27 cellular contexts compared by ENCODE assay signal in genomic region chr3:39428745-39429201, GRCh38. TPM values are rescaled to one million over a fixed set of nuclear protein-coding genes. Genes with fewer than 3 reads are reported as not detected.
DNase-seq lines count a peak whose midpoint lies in the region; ATAC-seq, FAIRE-seq and TF ChIP-seq lines count a peak whose summit lies in the region.
"Had no signal": no experiment of that assay in that cellular context is flagged by ENCODE, and none has a peak within 500 bp of the region (broad histone marks: within the 10 kb centered on the region; RNA-seq: fewer than 3 reads in every experiment).

No MANE protein-coding gene starts in this region.

- BruUV-seq in HepG2 (replicated peaks; lab: Mats Ljungman, UMichigan), result no TSS peak

- H3K36me3 ChIP-seq in liver (ENCODE audit: control insufficient read depth in 4 of 4, insufficient read depth in 3 of 4, low read depth in 1 of 4, low read length in 3 of 4), result no peaks in the 10 kb centered on the region
- no peaks in the 10 kb centered on the region for H3K36me3 ChIP-seq in HepG2 (replicated peaks in 1 of 2; ENCODE audit: control insufficient read depth in 1 of 2, insufficient read depth in 2 of 2, low read length in 2 of 2)
- no peaks in the 10 kb centered on the region for H3K36me3 ChIP-seq in lower lobe of right lung
- no peaks in the 10 kb centered on the region for H3K36me3 ChIP-seq in aorta (ENCODE audit: control insufficient read depth in 1 of 2, insufficient read depth in 2 of 2, low read length in 1 of 2)
- H3K36me3 ChIP-seq: transverse colon had no signal

- FAIRE-seq in HepG2 (lab: Jason Lieb, UNC) (no peak), H54 (lab: Jason Lieb, UNC) (no peak), GM19239 (lab: Jason Lieb, UNC) (no peak)
- FAIRE-seq: colon, endometrium, G401.6, islet of Langerhans, small intestine had no signal

- no peaks in the 10 kb centered on the region for H3K79me2 ChIP-seq in HepG2 (ENCODE audit: insufficient read depth, low read length)

- no peak for ATAC-seq in HepG2
- ATAC-seq in esophagus mucosa, result peak; percentile 14
- ATAC-seq in lower lobe of right lung, result peak; percentile 12 to 15
- ATAC-seq in aorta (ENCODE audit: low FRiP score), result peak; percentile 13
- no peak for ATAC-seq in HG02642 (IDR thresholded peaks at IDR 0.05; ENCODE audit: poor library complexity, unreplicated experiment)
- ATAC-seq: activated CD4-positive, CD25-positive, alpha-beta regulatory T cell treated with anti-CD3 and anti-CD28 coated beads, Interleukin-2, amount 50 U/mL, for 24 hours; naive thymus-derived CD8-positive, alpha-beta T cell had no signal

- intact Hi-C loops in HepG2 (cut with micrococcal nuclease; ENCODE audit: unreplicated experiment) (no loop called here), lower lobe of right lung (cut with DNase I) (no loop called here), aorta (cut with DNase I) (no loop called here)

- no peak for TF ChIP-seq POLR2A in HepG2 (IDR thresholded peaks at IDR 0.05; ENCODE audit: insufficient read depth in 1 of 2, low read depth in 2 of 2, low read length in 2 of 2)
- TF ChIP-seq POLR2A in H54 (IDR thresholded peaks at IDR 0.05; ENCODE audit: low read depth, low read length), result no peak

- H3K4me3 ChIP-seq in liver (ENCODE audit: low read depth in 1 of 3, low read length in 3 of 3), result no peak overlapping the region
- H3K4me3 ChIP-seq in HepG2 (replicated peaks in 1 of 3; ENCODE audit: insufficient read depth in 1 of 3, low read depth in 2 of 3, low read length in 3 of 3), result no peak overlapping the region
- no peak overlapping the region for H3K4me3 ChIP-seq in lower lobe of right lung
- H3K4me3 ChIP-seq in aorta (ENCODE audit: low read length in 2 of 2), result no peak overlapping the region
- H3K4me3 ChIP-seq: transverse colon had no signal

- CTCF ChIA-PET in HepG2 (lab: Yijun Ruan, JAX; ENCODE audit: low intra/inter-chr PET ratio, low total read pairs), result no interaction called here

- no peaks in the 10 kb centered on the region for H4K20me1 ChIP-seq in HepG2 (ENCODE audit: insufficient read depth, low read length)

- H3K27me3 ChIP-seq in liver (ENCODE audit: control insufficient read depth in 4 of 4, insufficient read depth in 4 of 4, low read length in 3 of 4) (no peaks in the 10 kb centered on the region), HepG2 (ENCODE audit: control insufficient read depth in 1 of 2, insufficient read depth in 2 of 2, low read length in 2 of 2) (peaks cover 0 to 6% of the 10 kb centered on the region in 2 experiments; a peak in 2 of 5 replicates), lower lobe of right lung (ENCODE audit: low read depth) (no peaks in the 10 kb centered on the region), aorta (ENCODE audit: control insufficient read depth in 1 of 2, insufficient read depth in 2 of 2, low read length in 1 of 2) (no peaks in the 10 kb centered on the region)
- H3K27me3 ChIP-seq: transverse colon had no signal

- H3K27ac ChIP-seq in liver (ENCODE audit: low read depth in 1 of 2, low read length in 2 of 2), result peak overlapping the region in 1 of 2 donors; percentile 42
- H3K27ac ChIP-seq in HepG2 (ENCODE audit: extremely low read length, insufficient read depth, low read length), result no peak overlapping the region
- no peak overlapping the region for H3K27ac ChIP-seq in lower lobe of right lung
- no peak overlapping the region for H3K27ac ChIP-seq in aorta (ENCODE audit: low read depth in 1 of 2, low read length in 2 of 2)
- H3K27ac ChIP-seq: transverse colon had no signal

- in situ Hi-C loops in HepG2 (cut with HindIII; ENCODE audit: extremely low pct_ligation_motif_present, low pct_unique_long_range_greater_than_20kb), result no loop called here

- peaks cover 0 to 2% (median 0%) of the 10 kb centered on the region in 4 donors for H3K4me1 ChIP-seq in liver (ENCODE audit: control insufficient read depth in 4 of 4, insufficient read depth in 4 of 4, low read length in 3 of 4)
- H3K4me1 ChIP-seq in HepG2 (ENCODE audit: insufficient read depth, low read length), result no peaks in the 10 kb centered on the region
- peaks cover 6% of the 10 kb centered on the region for H3K4me1 ChIP-seq in lower lobe of right lung
- no peaks in the 10 kb centered on the region for H3K4me1 ChIP-seq in aorta (ENCODE audit: control insufficient read depth in 1 of 2, insufficient read depth in 2 of 2, low read length in 2 of 2)

- no peak for DNase-seq in HepG2 (ENCODE audit: low spot score)
- DNase-seq in lower lobe of right lung, result no peak
- no peak for DNase-seq in aorta
- DNase-seq in H54 (ENCODE audit: insufficient read length, low spot score), result no peak
- DNase-seq in GM19239 (ENCODE audit: insufficient read length, low spot score), result no peak
- DNase-seq: activated naive CD4-positive, alpha-beta T cell treated with anti-CD3 and anti-CD28 coated beads, Interleukin-2, amount 10 ng/mL, durations not matched to agents 7 days and 5 days; activated T-cell treated with anti-CD3 and anti-CD28 coated beads, Interleukin-2, amount 50 U/mL, for 24 hours; CD4-positive, alpha-beta T cell; DMS 273 treated with DMSO at 0.1 percent for 48 hours; hippocampal formation; mesendoderm; MM.1S; naive thymus-derived CD8-positive, alpha-beta T cell; NCI-H1694; NCI-H446 treated with DMSO at 0.1 percent for 48 hours; RPMI8226; small intestine; stimulated activated CD4-positive, alpha-beta T cell treated with anti-CD3 and anti-CD28 coated beads, Interleukin-2, amount 100 ng/mL, for 48 hours; transverse colon had no signal

- TF ChIP-seq CTCF in liver (IDR thresholded peaks at IDR 0.05; ENCODE audit: low read depth, low read length, missing input control) (no peak), HepG2 (CRISPR knock-in tag; IDR thresholded peaks at IDR 0.05) (no peak), lower lobe of right lung (IDR thresholded peaks at IDR 0.05) (no peak)

- H3K9ac ChIP-seq in liver (ENCODE audit: low read depth in 1 of 2, low read length in 2 of 2) (no peak overlapping the region), HepG2 (ENCODE audit: insufficient read depth, low read depth, low read length) (no peak overlapping the region)

- 69% methylated on average over 22 of the region's 22 CpGs for WGBS in liver
- 70% methylated on average over 3 of the region's 22 CpGs for WGBS in HepG2 (ENCODE audit: low lambda C conversion rate)
- WGBS in aorta, 2 donors, result 59 to 61% methylated on average over 22 of the region's 22 CpGs

- no peaks in the 10 kb centered on the region for H3K9me3 ChIP-seq in liver (ENCODE audit: control insufficient read depth in 4 of 4, low read length in 3 of 4)
- H3K9me3 ChIP-seq in HepG2 (ENCODE audit: low read length), result no peaks in the 10 kb centered on the region
- no peaks in the 10 kb centered on the region for H3K9me3 ChIP-seq in lower lobe of right lung
- peaks cover 2% of the 10 kb centered on the region for H3K9me3 ChIP-seq in aorta (ENCODE audit: control insufficient read depth, low read length)
- H3K9me3 ChIP-seq: transverse colon had no signal

- TF ChIP-seq EP300 in HepG2 (IDR thresholded peaks at IDR 0.05; ENCODE audit: low read depth in 2 of 2, low read length in 2 of 2) (no peak), HepG2 (CRISPR knock-in tag; IDR thresholded peaks at IDR 0.05; ENCODE audit: borderline replicate concordance) (no peak)

- no peak overlapping the region for H2AFZ ChIP-seq in HepG2 (ENCODE audit: low read length)

- TF ChIP-seq RAD21 in liver (IDR thresholded peaks at IDR 0.05), result no peak
- no peak for TF ChIP-seq RAD21 in HepG2 (CRISPR knock-in tag; IDR thresholded peaks at IDR 0.05)

- POLR2A ChIA-PET in HepG2 (lab: Yijun Ruan, JAX), result no interaction called here

- H3K4me2 ChIP-seq in HepG2 (ENCODE audit: low read depth, low read length), result no peak overlapping the region

RNA-seq across cellular contexts. Expression of gene RPSA, which starts 22.3 kb away (rescaled TPM):
- total RNA-seq in liver, result 100 to 1,000 TPM; 383 to 796 TPM
- polyA plus RNA-seq in liver, result 100 to 1,000 TPM; 200 to 504 TPM
- total RNA-seq in HepG2 (2016; rRNA removed; fragmentation: Illumina TruSeq; extraction: Trizol), result 1,683 and 1,960 TPM in 2 replicates
- total RNA-seq in HepG2 (2016; cell fraction: cytosol; rRNA removed; fragmentation: Illumina TruSeq; extraction: Trizol; ENCODE audit: low read depth), result 4,234 and 4,880 TPM in 2 replicates
- total RNA-seq in HepG2 (2016; cell fraction: insoluble cytoplasmic fraction; rRNA removed; fragmentation: Illumina TruSeq; extraction: Trizol), result 1,681 and 2,033 TPM in 2 replicates
- total RNA-seq in HepG2 (2016; cell fraction: membrane; rRNA removed; fragmentation: Illumina TruSeq; extraction: Trizol), result 4,469 and 4,736 TPM in 2 replicates
- 671 and 721 TPM in 2 replicates for total RNA-seq in HepG2 (2016; cell fraction: nucleus; rRNA removed; fragmentation: Illumina TruSeq; extraction: Trizol)
- 2,662 and 3,226 TPM in 2 replicates for polyA plus RNA-seq in HepG2 (2011; rRNA removed)
- polyA plus RNA-seq in HepG2 (2011; cell fraction: cytosol; rRNA removed), result 2,617 and 3,480 TPM in 2 replicates
- 707 and 717 TPM in 2 replicates for polyA plus RNA-seq in HepG2 (2011; cell fraction: nucleus; rRNA removed)
- polyA plus RNA-seq in HepG2 (2012), result 1,399 and 1,552 TPM in 2 replicates
- 5,088 and 5,753 TPM in 2 replicates for polyA plus RNA-seq in HepG2 (2016; cell fraction: cytosol; fragmentation: Illumina TruSeq; extraction: Trizol; ENCODE audit: low read depth)
- 1,997 and 2,058 TPM in 2 replicates for polyA plus RNA-seq in HepG2 (2016; cell fraction: insoluble cytoplasmic fraction; fragmentation: Illumina TruSeq; extraction: Trizol; ENCODE audit: low read depth)
- 4,231 and 4,512 TPM in 2 replicates for polyA plus RNA-seq in HepG2 (2016; cell fraction: membrane; fragmentation: Illumina TruSeq; extraction: Trizol; ENCODE audit: low read depth)
- polyA plus RNA-seq in HepG2 (2016; cell fraction: nucleus; fragmentation: Illumina TruSeq; extraction: Trizol; ENCODE audit: insufficient read depth, low read depth), result 1,039 and 1,069 TPM in 2 replicates
- 1,437 and 2,324 TPM in 2 replicates for polyA minus RNA-seq in HepG2 (2011; rRNA and poly(A)+ RNA removed; ENCODE audit: low replicate concordance)
- polyA minus RNA-seq in HepG2 (2011; cell fraction: cytosol; rRNA and poly(A)+ RNA removed), result 460 and 463 TPM in 2 replicates
- 336 and 408 TPM in 2 replicates for polyA minus RNA-seq in HepG2 (2011; cell fraction: nucleus; rRNA and poly(A)+ RNA removed)
- 1,385 TPM for total RNA-seq in esophagus mucosa
- 778 TPM for total RNA-seq in lower lobe of right lung
- 100 to 1,000 TPM; 479 to 672 TPM for total RNA-seq in aorta
- 1,000 to 10,000 TPM; 1,232 to 1,557 TPM for polyA plus RNA-seq in aorta

RNA-seq across cellular contexts. Expression of gene MOBP, which starts 38.7 kb away (rescaled TPM):
- total RNA-seq in liver (not detected), HepG2 (2016; rRNA removed; fragmentation: Illumina TruSeq; extraction: Trizol) (not detected in 2 replicates), esophagus mucosa (not detected), lower lobe of right lung (0.18 TPM), aorta (under 1 TPM in 1 of 2 donors, not detected in 1; 0.23 TPM)
- polyA plus RNA-seq in liver (not detected), HepG2 (2011; rRNA removed) (not detected in 2 replicates), aorta (under 1 TPM in 1 of 2 donors, not detected in 1; 0.03 TPM)
- total RNA-seq in HepG2 (2016; cell fraction: cytosol; rRNA removed; fragmentation: Illumina TruSeq; extraction: Trizol; ENCODE audit: low read depth), result not detected in 2 replicates
- total RNA-seq in HepG2 (2016; cell fraction: insoluble cytoplasmic fraction; rRNA removed; fragmentation: Illumina TruSeq; extraction: Trizol), result not detected in 2 replicates
- not detected in 2 replicates for total RNA-seq in HepG2 (2016; cell fraction: membrane; rRNA removed; fragmentation: Illumina TruSeq; extraction: Trizol)
- not detected in 2 replicates for total RNA-seq in HepG2 (2016; cell fraction: nucleus; rRNA removed; fragmentation: Illumina TruSeq; extraction: Trizol)
- 0.01 TPM in 1 of 2 replicates, not detected in the other for polyA plus RNA-seq in HepG2 (2011; cell fraction: cytosol; rRNA removed)
- polyA plus RNA-seq in HepG2 (2011; cell fraction: nucleus; rRNA removed), result not detected in 2 replicates
- not detected in 2 replicates for polyA plus RNA-seq in HepG2 (2012)
- polyA plus RNA-seq in HepG2 (2016; cell fraction: cytosol; fragmentation: Illumina TruSeq; extraction: Trizol; ENCODE audit: low read depth), result not detected in 2 replicates
- polyA plus RNA-seq in HepG2 (2016; cell fraction: insoluble cytoplasmic fraction; fragmentation: Illumina TruSeq; extraction: Trizol; ENCODE audit: low read depth), result not detected in 2 replicates
- not detected in 2 replicates for polyA plus RNA-seq in HepG2 (2016; cell fraction: membrane; fragmentation: Illumina TruSeq; extraction: Trizol; ENCODE audit: low read depth)
- polyA plus RNA-seq in HepG2 (2016; cell fraction: nucleus; fragmentation: Illumina TruSeq; extraction: Trizol; ENCODE audit: insufficient read depth, low read depth), result not detected in 2 replicates
- not detected in 2 replicates for polyA minus RNA-seq in HepG2 (2011; rRNA and poly(A)+ RNA removed; ENCODE audit: low replicate concordance)
- not detected in 2 replicates for polyA minus RNA-seq in HepG2 (2011; cell fraction: cytosol; rRNA and poly(A)+ RNA removed)
- not detected in 2 replicates for polyA minus RNA-seq in HepG2 (2011; cell fraction: nucleus; rRNA and poly(A)+ RNA removed)
- total RNA-seq: CD4-positive, alpha-beta T cell; naive thymus-derived CD8-positive, alpha-beta T cell had no signal
- polyA plus RNA-seq: naive thymus-derived CD8-positive, alpha-beta T cell had no signal

RNA-seq across cellular contexts. Expression of gene SLC25A38, which starts 45.6 kb away (rescaled TPM):
- 10 to 100 TPM; 19.8 to 44.4 TPM for total RNA-seq in liver
- 10 to 100 TPM; 20.3 to 28.3 TPM for polyA plus RNA-seq in liver
- 32.5 and 33.7 TPM in 2 replicates for total RNA-seq in HepG2 (2016; rRNA removed; fragmentation: Illumina TruSeq; extraction: Trizol)
- total RNA-seq in HepG2 (2016; cell fraction: cytosol; rRNA removed; fragmentation: Illumina TruSeq; extraction: Trizol; ENCODE audit: low read depth), result 13.6 and 14.0 TPM in 2 replicates
- total RNA-seq in HepG2 (2016; cell fraction: insoluble cytoplasmic fraction; rRNA removed; fragmentation: Illumina TruSeq; extraction: Trizol), result 30.5 and 33.1 TPM in 2 replicates
- 28.9 and 29.7 TPM in 2 replicates for total RNA-seq in HepG2 (2016; cell fraction: membrane; rRNA removed; fragmentation: Illumina TruSeq; extraction: Trizol)
- total RNA-seq in HepG2 (2016; cell fraction: nucleus; rRNA removed; fragmentation: Illumina TruSeq; extraction: Trizol), result 21.9 and 22.5 TPM in 2 replicates
- polyA plus RNA-seq in HepG2 (2011; rRNA removed), result 32.3 and 35.4 TPM in 2 replicates
- polyA plus RNA-seq in HepG2 (2011; cell fraction: cytosol; rRNA removed), result 27.5 and 32.3 TPM in 2 replicates
- 22.7 and 25.3 TPM in 2 replicates for polyA plus RNA-seq in HepG2 (2011; cell fraction: nucleus; rRNA removed)
- polyA plus RNA-seq in HepG2 (2012), result 22.2 and 25.3 TPM in 2 replicates
- polyA plus RNA-seq in HepG2 (2016; cell fraction: cytosol; fragmentation: Illumina TruSeq; extraction: Trizol; ENCODE audit: low read depth), result 10.3 and 12.0 TPM in 2 replicates
- 32.2 and 34.1 TPM in 2 replicates for polyA plus RNA-seq in HepG2 (2016; cell fraction: insoluble cytoplasmic fraction; fragmentation: Illumina TruSeq; extraction: Trizol; ENCODE audit: low read depth)
- 21.0 and 23.3 TPM in 2 replicates for polyA plus RNA-seq in HepG2 (2016; cell fraction: membrane; fragmentation: Illumina TruSeq; extraction: Trizol; ENCODE audit: low read depth)
- polyA plus RNA-seq in HepG2 (2016; cell fraction: nucleus; fragmentation: Illumina TruSeq; extraction: Trizol; ENCODE audit: insufficient read depth, low read depth), result 38.0 and 39.9 TPM in 2 replicates
- polyA minus RNA-seq in HepG2 (2011; rRNA and poly(A)+ RNA removed; ENCODE audit: low replicate concordance), result 44.2 and 49.5 TPM in 2 replicates
- polyA minus RNA-seq in HepG2 (2011; cell fraction: cytosol; rRNA and poly(A)+ RNA removed), result 16.9 and 17.9 TPM in 2 replicates
- polyA minus RNA-seq in HepG2 (2011; cell fraction: nucleus; rRNA and poly(A)+ RNA removed), result 15.6 and 18.8 TPM in 2 replicates
- 8.6 TPM for total RNA-seq in esophagus mucosa
- 28.4 TPM for total RNA-seq in lower lobe of right lung
- 10 to 100 TPM; 18.0 to 18.6 TPM for total RNA-seq in aorta
- polyA plus RNA-seq in aorta, result 10 to 100 TPM; 25.7 to 31.2 TPM

Comparison
In these comparisons a context has a peak if more than half of its experiments do, and no peak if none do; other contexts are left out.
1. ATAC-seq: peak in esophagus mucosa (single experiment), lower lobe of right lung (2 of 2) and aorta (single experiment); none in HepG2 (single experiment) and HG02642 (single experiment).